Comparison of ENCODE assay signal across 15 cellular contexts in the genomic region with DNA sequence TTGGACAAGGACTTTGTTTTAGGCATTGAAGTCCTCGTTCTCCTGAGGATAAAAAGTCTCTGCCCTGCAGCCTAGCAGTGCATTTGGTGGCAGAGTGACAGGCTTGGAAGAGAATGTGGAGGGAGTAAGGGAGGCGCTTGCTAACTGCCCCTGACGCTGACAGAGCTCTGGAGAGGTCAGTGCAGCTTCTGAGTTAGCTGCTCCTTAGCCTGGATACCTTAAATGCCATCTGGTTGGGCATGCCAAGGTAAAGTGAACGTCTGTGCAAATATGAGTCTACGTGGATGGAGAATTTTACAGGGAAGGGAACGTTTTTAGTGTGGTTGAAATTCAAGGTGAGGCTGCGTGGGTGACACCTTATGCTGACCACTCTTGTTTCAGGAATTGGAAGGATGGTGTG. TPM values are rescaled to one million over a fixed set of nuclear protein-coding genes. Genes with fewer than 3 reads are reported as not detected.
DNase-seq lines count a peak whose midpoint lies in the region; ATAC-seq and TF ChIP-seq lines count a peak whose summit lies in the region.
"Had no signal": no experiment of that assay in that cellular context is flagged by ENCODE, and none has a peak within 500 bp of the region (broad histone marks: within the 10 kb centered on the region; RNA-seq: fewer than 3 reads in every experiment).

No MANE protein-coding gene starts in this region.

- ATAC-seq in Right ventricle myocardium inferior (peak; percentile 78), GM21526 (IDR thresholded peaks at IDR 0.05; ENCODE audit: low FRiP score, unreplicated experiment) (no peak), HG02763 (IDR thresholded peaks at IDR 0.05; ENCODE audit: unreplicated experiment) (no peak)
- ATAC-seq: activated CD4-positive, CD25-positive, alpha-beta regulatory T cell treated with anti-CD3 and anti-CD28 coated beads, Interleukin-2, amount 50 U/mL, for 24 hours; activated T-helper 17 cell treated with anti-CD3 and anti-CD28 coated beads, Interleukin-2, amount 50 U/mL, for 72 hours; left colon had no signal

- H3K4me1 ChIP-seq in parathyroid adenoma (peaks cover 27% of the 10 kb centered on the region), tibial nerve (peaks cover 0 to 69% (median 36%) of the 10 kb centered on the region in 4 donors)
- H3K4me1 ChIP-seq: A549 had no signal

- H3K27ac ChIP-seq in dorsolateral prefrontal cortex: peak overlapping the region in 58 of 59 donors; percentile 4 to 83 (median 70)
- H3K27ac ChIP-seq in parathyroid adenoma: peak overlapping the region; percentile 50
- peak overlapping the region in 2 of 4 donors; percentile 37 to 51 for H3K27ac ChIP-seq in tibial nerve
- H3K27ac ChIP-seq: A549; BLaER1 treated with 17β-estradiol and CSF1 and Interleukin-3, amounts not matched to agents 10 nM and 100 nM had no signal

- peak overlapping the region in 1 of 59 donors; percentile 1 for H3K4me3 ChIP-seq in dorsolateral prefrontal cortex
- H3K4me3 ChIP-seq in parathyroid adenoma (ENCODE audit: low read depth, low read length): no peak overlapping the region
- H3K4me3 ChIP-seq in tibial nerve: no peak overlapping the region
- H3K4me3 ChIP-seq: A549; BLaER1 treated with 17β-estradiol and CSF1 and Interleukin-3, amounts not matched to agents 10 nM and 100 nM had no signal

- no peak for TF ChIP-seq CTCF in dorsolateral prefrontal cortex (IDR thresholded peaks at IDR 0.05 in 54 of 56, conservative IDR thresholded peaks at IDR 0.05 in 2 of 56; ENCODE audit: low read depth in 1 of 56, partially characterized antibody in 56 of 56)
- TF ChIP-seq CTCF in parathyroid adenoma (IDR thresholded peaks at IDR 0.05): no peak
- TF ChIP-seq CTCF in tibial nerve (IDR thresholded peaks at IDR 0.05): no peak

- no peak overlapping the region for H3K9ac ChIP-seq in parathyroid adenoma
- H3K9ac ChIP-seq: BLaER1 treated with 17β-estradiol and CSF1 and Interleukin-3, amounts not matched to agents 10 nM and 100 nM had no signal

- peaks cover 42% of the 10 kb centered on the region for H3K79me2 ChIP-seq in parathyroid adenoma

- TF ChIP-seq EP300 in tibial nerve (IDR thresholded peaks at IDR 0.05): no peak

- H3K27me3 ChIP-seq in dorsolateral prefrontal cortex (no peaks in the 10 kb centered on the region), parathyroid adenoma (ENCODE audit: control insufficient read depth, insufficient read depth, low read length) (no peaks in the 10 kb centered on the region), tibial nerve (no peaks in the 10 kb centered on the region)
- H3K27me3 ChIP-seq: BLaER1 treated with 17β-estradiol and CSF1 and Interleukin-3, amounts not matched to agents 10 nM and 100 nM had no signal

- H3K9me3 ChIP-seq in parathyroid adenoma (ENCODE audit: control insufficient read depth, low read length) (no peaks in the 10 kb centered on the region), tibial nerve (no peaks in the 10 kb centered on the region)
- H3K9me3 ChIP-seq: A549 had no signal

- intact Hi-C loops in Right ventricle myocardium inferior (cut with DNase I): no loop called here
- intact Hi-C loops in cardiac septum (cut with DNase I): no loop called here
- intact Hi-C loops in dorsolateral prefrontal cortex (cut with DNase I): loop anchor here in 1 of 2 donors (5.0 kb wide), 1 partner anchor 33 kb away; no protein-coding TSS in a partner anchor

- H3K36me3 ChIP-seq in parathyroid adenoma (ENCODE audit: control insufficient read depth, insufficient read depth, low read length) (no peaks in the 10 kb centered on the region), tibial nerve (no peaks in the 10 kb centered on the region)

- H3K4me2 ChIP-seq in parathyroid adenoma (ENCODE audit: low read length): peak overlapping the region; percentile 27
- H3K4me2 ChIP-seq: A549 had no signal

- DNase-seq in Right ventricle myocardium inferior (ENCODE audit: missing footprints) (no peak), cardiac septum (ENCODE audit: low spot score) (no peak), dorsolateral prefrontal cortex (no peak), dedifferentiated amniotic fluid mesenchymal stem cell (ENCODE audit: extremely low spot score) (no peak), tibial nerve (ENCODE audit: low spot score in 2 of 2) (no peak)
- DNase-seq: left colon; NK-92 treated with Interleukin-12 subunit alpha and Interleukin-12 subunit beta, amount 100 ng/mL, for 24 hours; SIG-M5 had no signal

- 51 to 57% methylated on average over 7 of the region's 7 CpGs for WGBS in tibial nerve, 2 donors

- H2AFZ ChIP-seq in parathyroid adenoma: no peak overlapping the region

- no peak for TF ChIP-seq POLR2A in tibial nerve (IDR thresholded peaks at IDR 0.05)

RNA-seq across cellular contexts. Expression of a gene that starts 44.4 kb away (rescaled TPM):
- 65.5 TPM for total RNA-seq in Right ventricle myocardium inferior
- total RNA-seq in cardiac septum: 44.2 TPM
- 100 to 1,000 TPM in 117 of 120 experiments, 10 to 100 TPM in 3; 93.3 to 297 (median 156) TPM for total RNA-seq in dorsolateral prefrontal cortex
- 100 to 1,000 TPM in 2 of 4 donors, 10 to 100 TPM in 2; 51.1 to 113 (median 81.7) TPM for total RNA-seq in tibial nerve
